Comparison of ENCODE assay signal across 16 cellular contexts in the genomic region with DNA sequence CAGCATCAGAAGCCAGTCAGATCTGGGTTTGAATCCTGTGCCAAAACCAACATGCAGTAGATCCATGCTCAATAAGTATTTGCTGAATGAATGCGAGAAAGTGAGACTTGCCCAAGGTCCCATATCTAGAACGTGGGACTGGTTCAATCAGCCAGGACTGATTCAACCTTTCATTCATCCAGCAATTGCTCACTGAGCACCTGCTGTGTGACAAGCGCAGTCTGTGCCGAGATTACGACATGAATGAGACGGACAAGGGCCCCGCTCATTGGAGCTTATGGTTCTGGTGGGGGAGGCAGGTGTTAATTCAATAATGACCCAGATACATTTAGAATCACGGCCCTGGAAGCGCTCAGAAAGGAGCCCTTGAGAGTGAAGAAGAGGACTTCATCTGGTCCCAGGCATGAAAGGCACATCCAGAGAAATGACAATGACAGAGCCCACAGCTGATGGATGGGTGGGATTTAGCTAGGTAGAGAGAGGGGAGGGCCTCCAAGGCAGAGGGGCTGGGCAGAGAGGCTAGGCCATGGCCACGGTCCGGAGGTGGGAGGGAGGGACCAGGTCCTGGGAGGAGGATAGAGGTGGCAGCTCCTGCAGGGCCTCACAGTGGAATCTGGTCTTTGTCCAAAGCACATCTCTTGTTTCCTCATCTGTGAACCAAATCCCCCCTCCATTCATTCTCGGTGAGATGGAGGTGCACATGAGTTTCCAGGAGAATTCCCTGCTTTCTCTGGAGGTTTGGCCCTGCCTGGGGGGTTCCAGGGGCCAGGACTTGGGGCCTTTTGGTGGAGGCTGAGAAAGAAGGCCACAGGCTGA. TPM values are rescaled to one million over a fixed set of nuclear protein-coding genes. Genes with fewer than 3 reads are reported as not detected.
DNase-seq lines count a peak whose midpoint lies in the region; ATAC-seq, FAIRE-seq and TF ChIP-seq lines count a peak whose summit lies in the region.
"Had no signal": no experiment of that assay in that cellular context is flagged by ENCODE, and none has a peak within 500 bp of the region (broad histone marks: within the 10 kb centered on the region; RNA-seq: fewer than 3 reads in every experiment).

No MANE protein-coding gene starts in this region.

- no peak overlapping the region for H3K27ac ChIP-seq in HepG2 (ENCODE audit: extremely low read length, insufficient read depth, low read length)
- H3K27ac ChIP-seq in right lobe of liver, result no peak overlapping the region
- H3K27ac ChIP-seq in astrocyte (ENCODE audit: low read depth, low read length), result no peak overlapping the region
- peak overlapping the region; percentile 34 for H3K27ac ChIP-seq in suprapubic skin
- no peak overlapping the region for H3K27ac ChIP-seq in kidney (ENCODE audit: low read depth in 2 of 2, low read length in 2 of 2)

- H3K4me2 ChIP-seq in HepG2 (ENCODE audit: low read depth, low read length), result peak overlapping the region; percentile 41
- H3K4me2 ChIP-seq in astrocyte (ENCODE audit: low read length), result peak overlapping the region; percentile 48

- peak; percentile 44 for FAIRE-seq in HepG2 (lab: Jason Lieb, UNC)
- no peak for FAIRE-seq in astrocyte (lab: Jason Lieb, UNC)
- FAIRE-seq in kidney (lab: Jason Lieb, UNC), result no peak

- H3K79me2 ChIP-seq in HepG2 (ENCODE audit: insufficient read depth, low read length) (no peaks in the 10 kb centered on the region), astrocyte (ENCODE audit: insufficient read depth, low read length) (no peaks in the 10 kb centered on the region)

- TF ChIP-seq EP300 in HepG2 (IDR thresholded peaks at IDR 0.05; ENCODE audit: low read depth in 2 of 2, low read length in 2 of 2) (no peak), HepG2 (CRISPR knock-in tag; IDR thresholded peaks at IDR 0.05; ENCODE audit: borderline replicate concordance) (no peak), suprapubic skin (IDR thresholded peaks at IDR 0.05) (no peak)

- WGBS in HepG2 (ENCODE audit: low lambda C conversion rate), result 5% methylated on average over 12 of the region's 12 CpGs
- WGBS in right lobe of liver (ENCODE audit: insufficient coverage, low coverage, low lambda C conversion rate, missing lambda C conversion rate), result 56% methylated on average over 10 of the region's 12 CpGs
- 72% methylated on average over 12 of the region's 12 CpGs for WGBS in suprapubic skin

- DNase-seq in HepG2 (ENCODE audit: low spot score) (peak; percentile 44), right lobe of liver (no peak), astrocyte (ENCODE audit: low read depth) (peak; percentile 13), fibroblast of the aortic adventitia (ENCODE audit: low read depth) (peak; percentile 32), suprapubic skin (ENCODE audit: low spot score in 2 of 2) (no peak), GM13977 (ENCODE audit: low spot score) (no peak), erythroblast (lab: John Stamatoyannopoulos, UW) (no peak), kidney (no peak)
- DNase-seq: activated CD4-positive, CD25-positive, alpha-beta regulatory T cell; activated effector memory CD4-positive, alpha-beta T cell treated with anti-CD3 and anti-CD28 coated beads, Interleukin-2, amount 50 U/mL, for 16 hours; occipital lobe; T-helper 2 cell had no signal

- H3K27me3 ChIP-seq in HepG2 (ENCODE audit: control insufficient read depth in 1 of 2, insufficient read depth in 2 of 2, low read length in 2 of 2) (peaks cover 0 to 32% of the 10 kb centered on the region in 2 experiments), right lobe of liver (no peaks in the 10 kb centered on the region), astrocyte (ENCODE audit: insufficient read depth, low read length) (no peaks in the 10 kb centered on the region), suprapubic skin (peaks cover 5% of the 10 kb centered on the region)
- H3K27me3 ChIP-seq: thyroid gland had no signal

- H3K27me3 Mint-ChIP-seq in astrocyte (ENCODE audit: low read depth, unreplicated experiment), result peaks cover 25% of the 10 kb centered on the region

- H3K4me1 ChIP-seq in HepG2 (ENCODE audit: insufficient read depth, low read length) (peaks cover 54% of the 10 kb centered on the region), right lobe of liver (peaks cover 0 to 23% (median 0%) of the 10 kb centered on the region in 4 donors), astrocyte (ENCODE audit: insufficient read depth, low read length) (peaks cover 35% of the 10 kb centered on the region), suprapubic skin (peaks cover 73% of the 10 kb centered on the region), kidney (ENCODE audit: control insufficient read depth in 1 of 2, insufficient read depth in 1 of 2, low read depth in 1 of 2, low read length in 2 of 2) (peaks cover 6 to 15% of the 10 kb centered on the region in 2 donors)

- no peaks in the 10 kb centered on the region for H3K9me3 Mint-ChIP-seq in astrocyte (ENCODE audit: unreplicated experiment)

- BruUV-seq in HepG2 (replicated peaks; lab: Mats Ljungman, UMichigan), result no TSS peak

- H3K4me1 Mint-ChIP-seq in astrocyte (ENCODE audit: low read depth, unreplicated experiment), result peaks cover 5% of the 10 kb centered on the region

- TF ChIP-seq CTCF in HepG2 (CRISPR knock-in tag; IDR thresholded peaks at IDR 0.05) (no peak), right lobe of liver (IDR thresholded peaks at IDR 0.05) (no peak), astrocyte (IDR thresholded peaks at IDR 0.05; ENCODE audit: insufficient read depth, low read depth, low read length) (no peak), fibroblast of the aortic adventitia (IDR thresholded peaks at IDR 0.05; ENCODE audit: insufficient read depth, low read length) (no peak), suprapubic skin (IDR thresholded peaks at IDR 0.05) (no peak), GM13977 (IDR thresholded peaks at IDR 0.05; ENCODE audit: extremely low read depth, insufficient read depth, missing control alignments) (no peak), kidney (IDR thresholded peaks at IDR 0.05; ENCODE audit: borderline replicate concordance, extremely low read depth, insufficient read depth) (no peak)

- ATAC-seq in HepG2 (peak; percentile 29), right lobe of liver (no peak)

- H3K4me3 ChIP-seq in HepG2 (replicated peaks in 1 of 3; ENCODE audit: insufficient read depth in 1 of 3, low read depth in 2 of 3, low read length in 3 of 3), result no peak overlapping the region
- H3K4me3 ChIP-seq in right lobe of liver, result no peak overlapping the region
- no peak overlapping the region for H3K4me3 ChIP-seq in astrocyte (ENCODE audit: insufficient read depth, low read depth, low read length)
- no peak overlapping the region for H3K4me3 ChIP-seq in fibroblast of the aortic adventitia (ENCODE audit: low read depth, low read length)
- no peak overlapping the region for H3K4me3 ChIP-seq in suprapubic skin
- no peak overlapping the region for H3K4me3 ChIP-seq in kidney (ENCODE audit: low read length in 2 of 2)
- H3K4me3 ChIP-seq: skin epidermis, thyroid gland had no signal

- CTCF ChIA-PET in HepG2 (lab: Yijun Ruan, JAX; ENCODE audit: low intra/inter-chr PET ratio, low total read pairs), result interaction anchor here (0.8 to 1.7 kb wide), 3 partner anchors 110 to 167 kb away, joined by 3 to 9 read pairs (median 5); no protein-coding TSS in a partner anchor

- intact Hi-C loops in HepG2 (cut with micrococcal nuclease; ENCODE audit: unreplicated experiment) (loop anchor here (2.0 to 10.0 kb wide), 3 partner anchors 67 to 167 kb away; a partner anchor contains a TSS), right lobe of liver (cut with DNase I) (loop anchor here (10.0 kb wide), 2 partner anchors 167 to 287 kb away; a partner anchor contains a TSS), kidney (cut with DNase I) (loop anchor here (5.0 kb wide), 1 partner anchor 110 kb away; no protein-coding TSS in a partner anchor)

- no peaks in the 10 kb centered on the region for H3K36me3 Mint-ChIP-seq in astrocyte (ENCODE audit: low read depth, unreplicated experiment)

- no peaks in the 10 kb centered on the region for H3K9me3 ChIP-seq in HepG2 (ENCODE audit: low read length)
- no peaks in the 10 kb centered on the region for H3K9me3 ChIP-seq in right lobe of liver
- no peaks in the 10 kb centered on the region for H3K9me3 ChIP-seq in astrocyte (ENCODE audit: insufficient read depth, low read depth, low read length)
- H3K9me3 ChIP-seq in suprapubic skin, result no peaks in the 10 kb centered on the region
- no peaks in the 10 kb centered on the region for H3K9me3 ChIP-seq in kidney (ENCODE audit: control insufficient read depth in 1 of 2, low read length in 2 of 2)
- H3K9me3 ChIP-seq: thyroid gland had no signal

- POLR2A ChIA-PET in HepG2 (lab: Yijun Ruan, JAX), result interaction anchor here (1.2 kb wide), 1 partner anchor 66 kb away, joined by 3 read pairs; no protein-coding TSS in a partner anchor

- TF ChIP-seq POLR2A in HepG2 (IDR thresholded peaks at IDR 0.05; ENCODE audit: insufficient read depth in 1 of 2, low read depth in 2 of 2, low read length in 2 of 2) (no peak), right lobe of liver (IDR thresholded peaks at IDR 0.05) (no peak), suprapubic skin (IDR thresholded peaks at IDR 0.05) (no peak), erythroblast (IDR thresholded peaks at IDR 0.05; ENCODE audit: low read length) (no peak)

- no peak overlapping the region for H2AFZ ChIP-seq in HepG2 (ENCODE audit: low read length)
- H2AFZ ChIP-seq in astrocyte (ENCODE audit: low read depth, low read length), result no peak overlapping the region

- H4K20me1 ChIP-seq in HepG2 (ENCODE audit: insufficient read depth, low read length), result no peaks in the 10 kb centered on the region
- H4K20me1 ChIP-seq in astrocyte (ENCODE audit: insufficient read depth, low read length), result no peaks in the 10 kb centered on the region

- H3K4me3 Mint-ChIP-seq in astrocyte (ENCODE audit: unreplicated experiment), result no peak overlapping the region

- H3K9ac ChIP-seq in HepG2 (ENCODE audit: insufficient read depth, low read depth, low read length), result no peak overlapping the region
- H3K9ac ChIP-seq in astrocyte (ENCODE audit: low read length), result no peak overlapping the region
- H3K9ac ChIP-seq in kidney (ENCODE audit: low read length in 2 of 2), result peak overlapping the region in 1 of 2 donors; percentile 12

- H3K27ac Mint-ChIP-seq in astrocyte (ENCODE audit: unreplicated experiment), result peak overlapping the region; percentile 28

- in situ Hi-C loops in HepG2 (cut with HindIII; ENCODE audit: extremely low pct_ligation_motif_present, low pct_unique_long_range_greater_than_20kb), result loop anchor here (5.0 kb wide), 2 partner anchors 105 to 165 kb away; no protein-coding TSS in a partner anchor
- in situ Hi-C loops in GM13977 (cut with MboI; ENCODE audit: low pct_unique_long_range_greater_than_20kb, low sequenced_read_pairs, unreplicated experiment), result no loop called here

- no peak for TF ChIP-seq RAD21 in HepG2 (CRISPR knock-in tag; IDR thresholded peaks at IDR 0.05)

- H3K36me3 ChIP-seq in HepG2 (replicated peaks in 1 of 2; ENCODE audit: control insufficient read depth in 1 of 2, insufficient read depth in 2 of 2, low read length in 2 of 2) (no peaks in the 10 kb centered on the region), right lobe of liver (no peaks in the 10 kb centered on the region), astrocyte (ENCODE audit: insufficient read depth, low read length) (no peaks in the 10 kb centered on the region), suprapubic skin (no peaks in the 10 kb centered on the region), kidney (ENCODE audit: control insufficient read depth in 1 of 2, insufficient read depth in 2 of 2, low read length in 2 of 2) (no peaks in the 10 kb centered on the region)
- H3K36me3 ChIP-seq: thyroid gland had no signal

RNA-seq across cellular contexts. Expression of a gene that starts 4.2 kb away (rescaled TPM):
- not detected in 2 replicates for total RNA-seq in HepG2 (2016; rRNA removed; fragmentation: Illumina TruSeq; extraction: Trizol)
- not detected in 2 replicates for total RNA-seq in HepG2 (2016; cell fraction: cytosol; rRNA removed; fragmentation: Illumina TruSeq; extraction: Trizol; ENCODE audit: low read depth)
- total RNA-seq in HepG2 (2016; cell fraction: insoluble cytoplasmic fraction; rRNA removed; fragmentation: Illumina TruSeq; extraction: Trizol), result not detected in 2 replicates
- total RNA-seq in HepG2 (2016; cell fraction: membrane; rRNA removed; fragmentation: Illumina TruSeq; extraction: Trizol), result not detected in 2 replicates
- not detected in 2 replicates for total RNA-seq in HepG2 (2016; cell fraction: nucleus; rRNA removed; fragmentation: Illumina TruSeq; extraction: Trizol)
- polyA plus RNA-seq in HepG2 (2011; rRNA removed), result 0.07 and 0.10 TPM in 2 replicates
- polyA plus RNA-seq in HepG2 (2011; cell fraction: cytosol; rRNA removed), result 0.06 and 0.11 TPM in 2 replicates
- polyA plus RNA-seq in HepG2 (2011; cell fraction: nucleus; rRNA removed), result 0.10 and 0.17 TPM in 2 replicates
- 0.13 and 0.69 TPM in 2 replicates for polyA plus RNA-seq in HepG2 (2012)
- polyA plus RNA-seq in HepG2 (2016; cell fraction: cytosol; fragmentation: Illumina TruSeq; extraction: Trizol; ENCODE audit: low read depth), result not detected in 2 replicates
- polyA plus RNA-seq in HepG2 (2016; cell fraction: insoluble cytoplasmic fraction; fragmentation: Illumina TruSeq; extraction: Trizol; ENCODE audit: low read depth), result not detected in 2 replicates
- polyA plus RNA-seq in HepG2 (2016; cell fraction: membrane; fragmentation: Illumina TruSeq; extraction: Trizol; ENCODE audit: low read depth), result 0.09 TPM in 1 of 2 replicates, not detected in the other
- not detected in 2 replicates for polyA plus RNA-seq in HepG2 (2016; cell fraction: nucleus; fragmentation: Illumina TruSeq; extraction: Trizol; ENCODE audit: insufficient read depth, low read depth)
- polyA minus RNA-seq in HepG2 (2011; rRNA and poly(A)+ RNA removed; ENCODE audit: low replicate concordance), result 0.22 and 1.1 TPM in 2 replicates
- not detected in 2 replicates for polyA minus RNA-seq in HepG2 (2011; cell fraction: cytosol; rRNA and poly(A)+ RNA removed)
- not detected in 2 replicates for polyA minus RNA-seq in HepG2 (2011; cell fraction: nucleus; rRNA and poly(A)+ RNA removed)
- total RNA-seq in right lobe of liver, result under 1 TPM in 2 of 6 experiments, not detected in 4; 0.19 to 1.00 TPM
- 0.11 and 0.38 TPM in 2 replicates for total RNA-seq in astrocyte
- total RNA-seq in fibroblast of the aortic adventitia (ENCODE audit: low replicate concordance), result 0.08 and 0.63 TPM in 2 replicates
- 1 to 10 TPM in 2 of 4 donors, under 1 TPM in 1, not detected in 1; 0.72 to 1.6 (median 1.2) TPM for total RNA-seq in suprapubic skin
- 5.0 TPM for total RNA-seq in kidney
- 12.0 TPM for polyA plus RNA-seq in kidney (ENCODE audit: insufficient read depth, low read depth, low replicate concordance)
- total RNA-seq: mononuclear cell had no signal

RNA-seq across cellular contexts. Expression of a gene that starts 34.1 kb away (rescaled TPM):
- total RNA-seq in HepG2 (2016; rRNA removed; fragmentation: Illumina TruSeq; extraction: Trizol), result not detected in 2 replicates
- total RNA-seq in HepG2 (2016; cell fraction: cytosol; rRNA removed; fragmentation: Illumina TruSeq; extraction: Trizol; ENCODE audit: low read depth), result not detected in 2 replicates
- total RNA-seq in HepG2 (2016; cell fraction: insoluble cytoplasmic fraction; rRNA removed; fragmentation: Illumina TruSeq; extraction: Trizol), result not detected in 2 replicates
- total RNA-seq in HepG2 (2016; cell fraction: membrane; rRNA removed; fragmentation: Illumina TruSeq; extraction: Trizol), result not detected in 2 replicates
- total RNA-seq in HepG2 (2016; cell fraction: nucleus; rRNA removed; fragmentation: Illumina TruSeq; extraction: Trizol), result not detected in 2 replicates
- polyA plus RNA-seq in HepG2 (2011; rRNA removed), result 0.04 TPM in 1 of 2 replicates, not detected in the other
- not detected in 2 replicates for polyA plus RNA-seq in HepG2 (2011; cell fraction: cytosol; rRNA removed)
- polyA plus RNA-seq in HepG2 (2011; cell fraction: nucleus; rRNA removed), result 0.09 and 0.13 TPM in 2 replicates
- polyA plus RNA-seq in HepG2 (2012), result 0.08 TPM in 1 of 2 replicates, not detected in the other
- not detected in 2 replicates for polyA plus RNA-seq in HepG2 (2016; cell fraction: cytosol; fragmentation: Illumina TruSeq; extraction: Trizol; ENCODE audit: low read depth)
- polyA plus RNA-seq in HepG2 (2016; cell fraction: insoluble cytoplasmic fraction; fragmentation: Illumina TruSeq; extraction: Trizol; ENCODE audit: low read depth), result not detected in 2 replicates
- polyA plus RNA-seq in HepG2 (2016; cell fraction: membrane; fragmentation: Illumina TruSeq; extraction: Trizol; ENCODE audit: low read depth), result not detected in 2 replicates
- not detected in 2 replicates for polyA plus RNA-seq in HepG2 (2016; cell fraction: nucleus; fragmentation: Illumina TruSeq; extraction: Trizol; ENCODE audit: insufficient read depth, low read depth)
- not detected in 2 replicates for polyA minus RNA-seq in HepG2 (2011; rRNA and poly(A)+ RNA removed; ENCODE audit: low replicate concordance)
- not detected in 2 replicates for polyA minus RNA-seq in HepG2 (2011; cell fraction: cytosol; rRNA and poly(A)+ RNA removed)
- polyA minus RNA-seq in HepG2 (2011; cell fraction: nucleus; rRNA and poly(A)+ RNA removed), result not detected in 2 replicates
- total RNA-seq in right lobe of liver, result not detected
- total RNA-seq in astrocyte, result 0.36 and 0.64 TPM in 2 replicates
- not detected in 2 replicates for total RNA-seq in fibroblast of the aortic adventitia (ENCODE audit: low replicate concordance)
- total RNA-seq in suprapubic skin, result under 1 TPM in 1 of 4 donors, not detected in 3; 0.42 TPM
- 60.6 TPM for total RNA-seq in kidney
- 519 TPM for polyA plus RNA-seq in kidney (ENCODE audit: insufficient read depth, low read depth, low replicate concordance)
- total RNA-seq: mononuclear cell had no signal

RNA-seq across cellular contexts. Expression of a gene that starts 55.8 kb away (rescaled TPM):
- total RNA-seq in HepG2 (2016; rRNA removed; fragmentation: Illumina TruSeq; extraction: Trizol) (not detected in 2 replicates), right lobe of liver (under 1 TPM in 2 of 6 experiments, not detected in 4; 0.43 to 0.47 TPM), astrocyte (0.16 TPM in 1 of 2 replicates, not detected in the other), fibroblast of the aortic adventitia (ENCODE audit: low replicate concordance) (0.09 and 0.25 TPM in 2 replicates), suprapubic skin (1 to 10 TPM in 1 of 4 donors, under 1 TPM in 2, not detected in 1; 0.23 to 1.9 (median 0.51) TPM), kidney (7.8 TPM)
- total RNA-seq in HepG2 (2016; cell fraction: cytosol; rRNA removed; fragmentation: Illumina TruSeq; extraction: Trizol; ENCODE audit: low read depth), result not detected in 2 replicates
- total RNA-seq in HepG2 (2016; cell fraction: insoluble cytoplasmic fraction; rRNA removed; fragmentation: Illumina TruSeq; extraction: Trizol), result not detected in 2 replicates
- total RNA-seq in HepG2 (2016; cell fraction: membrane; rRNA removed; fragmentation: Illumina TruSeq; extraction: Trizol), result not detected in 2 replicates
- total RNA-seq in HepG2 (2016; cell fraction: nucleus; rRNA removed; fragmentation: Illumina TruSeq; extraction: Trizol), result not detected in 2 replicates
- polyA plus RNA-seq in HepG2 (2011; rRNA removed) (0.03 and 0.07 TPM in 2 replicates), kidney (ENCODE audit: insufficient read depth, low read depth, low replicate concordance) (187 TPM)
- not detected in 2 replicates for polyA plus RNA-seq in HepG2 (2011; cell fraction: cytosol; rRNA removed)
- polyA plus RNA-seq in HepG2 (2011; cell fraction: nucleus; rRNA removed), result 0.47 and 1.8 TPM in 2 replicates
- 0.25 TPM in 1 of 2 replicates, not detected in the other for polyA plus RNA-seq in HepG2 (2012)
- not detected in 2 replicates for polyA plus RNA-seq in HepG2 (2016; cell fraction: cytosol; fragmentation: Illumina TruSeq; extraction: Trizol; ENCODE audit: low read depth)
- polyA plus RNA-seq in HepG2 (2016; cell fraction: insoluble cytoplasmic fraction; fragmentation: Illumina TruSeq; extraction: Trizol; ENCODE audit: low read depth), result not detected in 2 replicates
- polyA plus RNA-seq in HepG2 (2016; cell fraction: membrane; fragmentation: Illumina TruSeq; extraction: Trizol; ENCODE audit: low read depth), result not detected in 2 replicates
- not detected in 2 replicates for polyA plus RNA-seq in HepG2 (2016; cell fraction: nucleus; fragmentation: Illumina TruSeq; extraction: Trizol; ENCODE audit: insufficient read depth, low read depth)
- polyA minus RNA-seq in HepG2 (2011; rRNA and poly(A)+ RNA removed; ENCODE audit: low replicate concordance), result 0.88 TPM in 1 of 2 replicates, not detected in the other
- not detected in 2 replicates for polyA minus RNA-seq in HepG2 (2011; cell fraction: cytosol; rRNA and poly(A)+ RNA removed)
- 0.75 and 2.3 TPM in 2 replicates for polyA minus RNA-seq in HepG2 (2011; cell fraction: nucleus; rRNA and poly(A)+ RNA removed)
- total RNA-seq: mononuclear cell, occipital lobe had no signal
- polyA plus RNA-seq: fibroblast of lung had no signal

RNA-seq across cellular contexts. Expression of a gene that starts 59.8 kb away (rescaled TPM):
- total RNA-seq in HepG2 (2016; rRNA removed; fragmentation: Illumina TruSeq; extraction: Trizol), result not detected in 2 replicates
- not detected in 2 replicates for total RNA-seq in HepG2 (2016; cell fraction: cytosol; rRNA removed; fragmentation: Illumina TruSeq; extraction: Trizol; ENCODE audit: low read depth)
- not detected in 2 replicates for total RNA-seq in HepG2 (2016; cell fraction: insoluble cytoplasmic fraction; rRNA removed; fragmentation: Illumina TruSeq; extraction: Trizol)
- total RNA-seq in HepG2 (2016; cell fraction: membrane; rRNA removed; fragmentation: Illumina TruSeq; extraction: Trizol), result not detected in 2 replicates
- not detected in 2 replicates for total RNA-seq in HepG2 (2016; cell fraction: nucleus; rRNA removed; fragmentation: Illumina TruSeq; extraction: Trizol)
- 0.10 and 0.20 TPM in 2 replicates for polyA plus RNA-seq in HepG2 (2011; rRNA removed)
- 0.05 and 0.16 TPM in 2 replicates for polyA plus RNA-seq in HepG2 (2011; cell fraction: cytosol; rRNA removed)
- 0.31 and 0.32 TPM in 2 replicates for polyA plus RNA-seq in HepG2 (2011; cell fraction: nucleus; rRNA removed)
- 0.20 TPM in 2 replicates for polyA plus RNA-seq in HepG2 (2012)
- polyA plus RNA-seq in HepG2 (2016; cell fraction: cytosol; fragmentation: Illumina TruSeq; extraction: Trizol; ENCODE audit: low read depth), result not detected in 2 replicates
- polyA plus RNA-seq in HepG2 (2016; cell fraction: insoluble cytoplasmic fraction; fragmentation: Illumina TruSeq; extraction: Trizol; ENCODE audit: low read depth), result not detected in 2 replicates
- polyA plus RNA-seq in HepG2 (2016; cell fraction: membrane; fragmentation: Illumina TruSeq; extraction: Trizol; ENCODE audit: low read depth), result not detected in 2 replicates
- not detected in 2 replicates for polyA plus RNA-seq in HepG2 (2016; cell fraction: nucleus; fragmentation: Illumina TruSeq; extraction: Trizol; ENCODE audit: insufficient read depth, low read depth)
- polyA minus RNA-seq in HepG2 (2011; rRNA and poly(A)+ RNA removed; ENCODE audit: low replicate concordance), result 0.47 TPM in 1 of 2 replicates, not detected in the other
- polyA minus RNA-seq in HepG2 (2011; cell fraction: cytosol; rRNA and poly(A)+ RNA removed), result not detected in 2 replicates
- 0.50 TPM in 1 of 2 replicates, not detected in the other for polyA minus RNA-seq in HepG2 (2011; cell fraction: nucleus; rRNA and poly(A)+ RNA removed)
- 1 to 10 TPM in 4 of 6 experiments, under 1 TPM in 2; 0.54 to 2.0 (median 1.2) TPM for total RNA-seq in right lobe of liver
- 0.45 and 0.55 TPM in 2 replicates for total RNA-seq in astrocyte
- 8.9 TPM in 1 of 2 replicates, not detected in the other for total RNA-seq in fibroblast of the aortic adventitia (ENCODE audit: low replicate concordance)
- total RNA-seq in suprapubic skin, result 1 to 10 TPM; 1.9 to 7.0 (median 3.3) TPM
- 29.1 TPM for total RNA-seq in kidney
- polyA plus RNA-seq in kidney (ENCODE audit: insufficient read depth, low read depth, low replicate concordance), result 17.0 TPM
- total RNA-seq: mononuclear cell, occipital lobe had no signal

Comparison
In these comparisons a context has a peak if more than half of its experiments do, and no peak if none do; other contexts are left out.
1. DNase-seq: peak in HepG2 (single experiment), astrocyte (single experiment) and fibroblast of the aortic adventitia (single experiment); none in right lobe of liver (0 of 3), suprapubic skin (0 of 2), GM13977 (single experiment), erythroblast (0 of 2) and kidney (single experiment).
2. RNA of a gene that starts 34.1 kb away (total RNA-seq): 60.6 TPM in kidney (single experiment); 0.36 to 0.64 TPM in astrocyte, 0.42 TPM in suprapubic skin, not detected in HepG2, not detected in right lobe of liver and not detected in fibroblast of the aortic adventitia; every median in the first group is over 10 times any median in the second.